ENCODE assay signal across 1 cellular context in genomic region chr20:297098-297924, GRCh38.
TF ChIP-seq lines count a peak whose summit lies in the region.

Gene ZCCHC3, plus strand, starts transcription at chr20:297570. Its CDS starts 17 bp downstream, at chr20:297587.

TF ChIP-seq in K562, 482 proteins besides CTCF, POLR2A, EP300 and RAD21 (continued from another document):
- TF ChIP-seq, protein P1, sequence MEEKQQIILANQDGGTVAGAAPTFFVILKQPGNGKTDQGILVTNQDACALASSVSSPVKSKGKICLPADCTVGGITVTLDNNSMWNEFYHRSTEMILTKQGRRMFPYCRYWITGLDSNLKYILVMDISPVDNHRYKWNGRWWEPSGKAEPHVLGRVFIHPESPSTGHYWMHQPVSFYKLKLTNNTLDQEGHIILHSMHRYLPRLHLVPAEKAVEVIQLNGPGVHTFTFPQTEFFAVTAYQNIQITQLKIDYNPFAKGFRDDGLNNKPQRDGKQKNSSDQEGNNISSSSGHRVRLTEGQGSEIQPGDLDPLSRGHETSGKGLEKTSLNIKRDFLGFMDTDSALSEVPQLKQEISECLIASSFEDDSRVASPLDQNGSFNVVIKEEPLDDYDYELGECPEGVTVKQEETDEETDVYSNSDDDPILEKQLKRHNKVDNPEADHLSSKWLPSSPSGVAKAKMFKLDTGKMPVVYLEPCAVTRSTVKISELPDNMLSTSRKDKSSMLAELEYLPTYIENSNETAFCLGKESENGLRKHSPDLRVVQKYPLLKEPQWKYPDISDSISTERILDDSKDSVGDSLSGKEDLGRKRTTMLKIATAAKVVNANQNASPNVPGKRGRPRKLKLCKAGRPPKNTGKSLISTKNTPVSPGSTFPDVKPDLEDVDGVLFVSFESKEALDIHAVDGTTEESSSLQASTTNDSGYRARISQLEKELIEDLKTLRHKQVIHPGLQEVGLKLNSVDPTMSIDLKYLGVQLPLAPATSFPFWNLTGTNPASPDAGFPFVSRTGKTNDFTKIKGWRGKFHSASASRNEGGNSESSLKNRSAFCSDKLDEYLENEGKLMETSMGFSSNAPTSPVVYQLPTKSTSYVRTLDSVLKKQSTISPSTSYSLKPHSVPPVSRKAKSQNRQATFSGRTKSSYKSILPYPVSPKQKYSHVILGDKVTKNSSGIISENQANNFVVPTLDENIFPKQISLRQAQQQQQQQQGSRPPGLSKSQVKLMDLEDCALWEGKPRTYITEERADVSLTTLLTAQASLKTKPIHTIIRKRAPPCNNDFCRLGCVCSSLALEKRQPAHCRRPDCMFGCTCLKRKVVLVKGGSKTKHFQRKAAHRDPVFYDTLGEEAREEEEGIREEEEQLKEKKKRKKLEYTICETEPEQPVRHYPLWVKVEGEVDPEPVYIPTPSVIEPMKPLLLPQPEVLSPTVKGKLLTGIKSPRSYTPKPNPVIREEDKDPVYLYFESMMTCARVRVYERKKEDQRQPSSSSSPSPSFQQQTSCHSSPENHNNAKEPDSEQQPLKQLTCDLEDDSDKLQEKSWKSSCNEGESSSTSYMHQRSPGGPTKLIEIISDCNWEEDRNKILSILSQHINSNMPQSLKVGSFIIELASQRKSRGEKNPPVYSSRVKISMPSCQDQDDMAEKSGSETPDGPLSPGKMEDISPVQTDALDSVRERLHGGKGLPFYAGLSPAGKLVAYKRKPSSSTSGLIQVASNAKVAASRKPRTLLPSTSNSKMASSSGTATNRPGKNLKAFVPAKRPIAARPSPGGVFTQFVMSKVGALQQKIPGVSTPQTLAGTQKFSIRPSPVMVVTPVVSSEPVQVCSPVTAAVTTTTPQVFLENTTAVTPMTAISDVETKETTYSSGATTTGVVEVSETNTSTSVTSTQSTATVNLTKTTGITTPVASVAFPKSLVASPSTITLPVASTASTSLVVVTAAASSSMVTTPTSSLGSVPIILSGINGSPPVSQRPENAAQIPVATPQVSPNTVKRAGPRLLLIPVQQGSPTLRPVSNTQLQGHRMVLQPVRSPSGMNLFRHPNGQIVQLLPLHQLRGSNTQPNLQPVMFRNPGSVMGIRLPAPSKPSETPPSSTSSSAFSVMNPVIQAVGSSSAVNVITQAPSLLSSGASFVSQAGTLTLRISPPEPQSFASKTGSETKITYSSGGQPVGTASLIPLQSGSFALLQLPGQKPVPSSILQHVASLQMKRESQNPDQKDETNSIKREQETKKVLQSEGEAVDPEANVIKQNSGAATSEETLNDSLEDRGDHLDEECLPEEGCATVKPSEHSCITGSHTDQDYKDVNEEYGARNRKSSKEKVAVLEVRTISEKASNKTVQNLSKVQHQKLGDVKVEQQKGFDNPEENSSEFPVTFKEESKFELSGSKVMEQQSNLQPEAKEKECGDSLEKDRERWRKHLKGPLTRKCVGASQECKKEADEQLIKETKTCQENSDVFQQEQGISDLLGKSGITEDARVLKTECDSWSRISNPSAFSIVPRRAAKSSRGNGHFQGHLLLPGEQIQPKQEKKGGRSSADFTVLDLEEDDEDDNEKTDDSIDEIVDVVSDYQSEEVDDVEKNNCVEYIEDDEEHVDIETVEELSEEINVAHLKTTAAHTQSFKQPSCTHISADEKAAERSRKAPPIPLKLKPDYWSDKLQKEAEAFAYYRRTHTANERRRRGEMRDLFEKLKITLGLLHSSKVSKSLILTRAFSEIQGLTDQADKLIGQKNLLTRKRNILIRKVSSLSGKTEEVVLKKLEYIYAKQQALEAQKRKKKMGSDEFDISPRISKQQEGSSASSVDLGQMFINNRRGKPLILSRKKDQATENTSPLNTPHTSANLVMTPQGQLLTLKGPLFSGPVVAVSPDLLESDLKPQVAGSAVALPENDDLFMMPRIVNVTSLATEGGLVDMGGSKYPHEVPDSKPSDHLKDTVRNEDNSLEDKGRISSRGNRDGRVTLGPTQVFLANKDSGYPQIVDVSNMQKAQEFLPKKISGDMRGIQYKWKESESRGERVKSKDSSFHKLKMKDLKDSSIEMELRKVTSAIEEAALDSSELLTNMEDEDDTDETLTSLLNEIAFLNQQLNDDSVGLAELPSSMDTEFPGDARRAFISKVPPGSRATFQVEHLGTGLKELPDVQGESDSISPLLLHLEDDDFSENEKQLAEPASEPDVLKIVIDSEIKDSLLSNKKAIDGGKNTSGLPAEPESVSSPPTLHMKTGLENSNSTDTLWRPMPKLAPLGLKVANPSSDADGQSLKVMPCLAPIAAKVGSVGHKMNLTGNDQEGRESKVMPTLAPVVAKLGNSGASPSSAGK (IDR thresholded peaks at IDR 0.05), result peak; percentile 95
- TF ChIP-seq RBFOX2 (IDR thresholded peaks at IDR 0.05; ENCODE audit: low read depth, low read length) (peak; percentile 90), LARP7 (IDR thresholded peaks at IDR 0.05) (no peak), CAMTA2 (CRISPR knock-in tag; conservative IDR thresholded peaks at IDR 0.05) (0 out of 2 replicates have a peak, but pooled peaks have one; percentile 11), SMAD1 (IDR thresholded peaks at IDR 0.05; ENCODE audit: low read depth, low read length, partially characterized antibody) (no peak), EWSR1 (IDR thresholded peaks at IDR 0.05; ENCODE audit: borderline replicate concordance, low read depth, partially characterized antibody) (no peak), LCOR (CRISPR knock-in tag; IDR thresholded peaks at IDR 0.05) (peak; percentile 91), NFRKB (IDR thresholded peaks at IDR 0.05; ENCODE audit: low read depth) (peak; percentile 86), TEAD4 (IDR thresholded peaks at IDR 0.05; ENCODE audit: low read length) (peak; percentile 47; the same call in 1 of the 2 replicates), TEAD4 (CRISPR knock-in tag; IDR thresholded peaks at IDR 0.05; ENCODE audit: borderline replicate concordance) (no peak), ZBTB17 (CRISPR knock-in tag; IDR thresholded peaks at IDR 0.05) (peak; percentile 35; the same call in 1 of the 2 replicates), ZNF511 (CRISPR knock-in tag; IDR thresholded peaks at IDR 0.05) (peak; percentile 42; the same call in 1 of the 2 replicates), E2F6 (IDR thresholded peaks at IDR 0.05; ENCODE audit: borderline replicate concordance in 1 of 2, extremely low read depth in 1 of 2, insufficient read depth in 1 of 2, insufficient read length in 1 of 2, low read depth in 1 of 2, low read length in 1 of 2, poor library complexity in 1 of 2, severe bottlenecking in 1 of 2) (peak; percentile 90 to 95), MYC (IDR thresholded peaks at IDR 0.05; ENCODE audit: low read depth, low read length) (peak; percentile 83), MYC (CRISPR knock-in tag; IDR thresholded peaks at IDR 0.05; ENCODE audit: borderline replicate concordance, low read depth) (no peak), ZNF140 (CRISPR knock-in tag; IDR thresholded peaks at IDR 0.05) (no peak), ETV1 (tag; conservative IDR thresholded peaks at IDR 0.05; ENCODE audit: low read depth) (peak; percentile 79), FOXM1 (IDR thresholded peaks at IDR 0.05; ENCODE audit: low read depth) (peak; percentile 47), FOXM1 (CRISPR knock-in tag; IDR thresholded peaks at IDR 0.05; ENCODE audit: low read depth) (no peak), HLTF (IDR thresholded peaks at IDR 0.05) (0 out of 2 replicates have a peak, but pooled peaks have one; percentile 35), BHLHE40 (IDR thresholded peaks at IDR 0.05; ENCODE audit: low read length) (peak; percentile 79)
- TF ChIP-seq, protein P2, sequence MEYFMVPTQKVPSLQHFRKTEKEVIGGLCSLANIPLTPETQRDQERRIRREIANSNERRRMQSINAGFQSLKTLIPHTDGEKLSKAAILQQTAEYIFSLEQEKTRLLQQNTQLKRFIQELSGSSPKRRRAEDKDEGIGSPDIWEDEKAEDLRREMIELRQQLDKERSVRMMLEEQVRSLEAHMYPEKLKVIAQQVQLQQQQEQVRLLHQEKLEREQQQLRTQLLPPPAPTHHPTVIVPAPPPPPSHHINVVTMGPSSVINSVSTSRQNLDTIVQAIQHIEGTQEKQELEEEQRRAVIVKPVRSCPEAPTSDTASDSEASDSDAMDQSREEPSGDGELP (CRISPR knock-in tag; IDR thresholded peaks at IDR 0.05; ENCODE audit: borderline replicate concordance), result peak; percentile 93
